In the genomic region with DNA sequence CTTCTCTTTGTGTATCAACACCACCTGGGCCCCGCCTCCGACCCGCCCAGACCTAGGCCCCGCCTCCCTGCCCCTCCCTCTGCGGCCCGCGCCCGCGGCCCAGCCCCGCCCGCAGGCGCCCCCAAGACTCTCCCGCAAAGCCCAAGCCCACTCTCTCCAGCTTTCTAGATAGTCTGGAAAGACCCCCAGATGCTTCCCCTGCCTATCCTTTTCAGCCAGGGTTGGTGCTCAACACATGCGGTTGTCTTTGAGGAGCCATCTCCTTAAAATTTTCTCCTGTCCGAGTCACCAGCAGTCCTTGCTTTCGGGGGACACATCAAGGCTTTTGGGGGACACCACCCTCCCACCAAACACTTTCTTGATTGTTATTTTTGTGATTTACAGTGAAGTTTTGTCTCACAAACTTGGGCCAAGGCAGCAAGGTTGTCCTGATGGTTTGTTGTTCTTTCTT, we compare ENCODE assay signal across 8 cellular contexts. TPM values are rescaled to one million over a fixed set of nuclear protein-coding genes. Genes with fewer than 3 reads are reported as not detected.
DNase-seq lines count a peak whose midpoint lies in the region; ATAC-seq lines count a peak whose summit lies in the region.

No MANE protein-coding gene starts in this region.

- peak overlapping the region; percentile 19 to 99 (median 97) for H3K27ac ChIP-seq in skin epidermis

- peak overlapping the region; percentile 87 to 98 (median 96) for H3K4me3 ChIP-seq in skin epidermis

- intact Hi-C loops in left colon (cut with DNase I, micrococcal nuclease) = no loop called here

- ATAC-seq in left colon = no peak

- peak; percentile 86 for DNase-seq in DMS53 treated with DMSO at 0.1 percent for 48 hours (lab: John Stamatoyannopoulos, UW; ENCODE audit: unreplicated experiment)
- DNase-seq in DMS53 (lab: John Stamatoyannopoulos, UW) = no peak
- peak; percentile 13 for DNase-seq in activated CD4-positive, alpha-beta T cell treated with anti-CD3 and anti-CD28 coated beads, Interleukin-2, amount 50 U/mL, for 1 hour
- DNase-seq in germinal center (ENCODE audit: low spot score) = peak; percentile 26
- no peak for DNase-seq in GM19238 (ENCODE audit: insufficient read length, low spot score)
- no peak for DNase-seq in left colon
- no peak for DNase-seq in HuH-7.5 (ENCODE audit: low spot score)

RNA-seq across cellular contexts. Expression of gene SLC38A2, which starts 0.3 kb away (rescaled TPM):
- 100 to 1,000 TPM; 128 to 220 TPM for total RNA-seq in left colon

Comparison
In these comparisons a context has a peak if more than half of its experiments do, and no peak if none do; other contexts are left out.
1. DNase-seq: peak in DMS53 treated with DMSO at 0.1 percent for 48 hours (single experiment), activated CD4-positive, alpha-beta T cell treated with anti-CD3 and anti-CD28 coated beads, Interleukin-2, amount 50 U/mL, for 1 hour (single experiment) and germinal center (single experiment); none in DMS53 (single experiment), GM19238 (single experiment), left colon (0 of 2) and HuH-7.5 (single experiment).